In the genomic region with DNA sequence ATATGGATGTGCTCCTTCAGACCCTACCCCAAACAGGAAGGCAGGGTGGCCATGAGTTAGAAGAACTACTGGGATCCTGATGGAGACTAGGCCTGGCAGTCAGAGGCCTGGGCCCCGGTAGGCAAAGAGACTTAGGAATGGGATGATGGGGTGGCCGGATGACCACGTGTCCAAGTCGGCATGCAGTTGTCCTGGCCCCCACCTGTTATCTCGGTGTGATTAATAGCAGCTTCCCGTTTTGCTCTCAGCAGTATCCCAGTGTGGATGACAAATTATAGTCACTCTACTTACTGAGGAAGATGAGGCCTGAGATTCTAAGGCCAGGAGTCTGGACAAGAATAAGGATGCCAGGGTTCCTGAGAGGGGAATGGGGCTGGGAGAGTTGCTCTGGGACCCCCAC, we compare ENCODE assay signal across 13 cellular contexts. TPM values are rescaled to one million over a fixed set of nuclear protein-coding genes. Genes with fewer than 3 reads are reported as not detected.
DNase-seq lines count a peak whose midpoint lies in the region; ATAC-seq lines count a peak whose summit lies in the region.
"Had no signal": no experiment of that assay in that cellular context is flagged by ENCODE, and none has a peak within 500 bp of the region (broad histone marks: within the 10 kb centered on the region; RNA-seq: fewer than 3 reads in every experiment).

No MANE protein-coding gene starts in this region.

- peaks cover 48% of the 10 kb centered on the region for H3K4me1 Mint-ChIP-seq in T-helper 2 cell treated with Interferon-gamma antibody and Interleukin-4, amounts not matched to agents 5 μg/mL and 100 μg/mL, for 36 hours (ENCODE audit: low read depth)
- H3K4me1 Mint-ChIP-seq in immature natural killer cell: peaks cover 58 to 66% of the 10 kb centered on the region in 2 donors

- DNase-seq in T-helper 2 cell treated with Interferon-gamma antibody and Interleukin-4, amounts not matched to agents 5 μg/mL and 100 μg/mL, for 36 hours (ENCODE audit: low spot score): no peak
- DNase-seq in T-helper 2 cell (no peak), LHCN-M2 (ENCODE audit: low read depth) (peak; percentile 59), immature natural killer cell (no peak), epidermal melanocyte (ENCODE audit: insufficient read length, low spot score) (no peak), AG08395 (ENCODE audit: low spot score) (no peak)
- DNase-seq: 8988T, glutamatergic neuron, left lung, NCI-H446 had no signal

- ATAC-seq in GM21526 (IDR thresholded peaks at IDR 0.05; ENCODE audit: low FRiP score, unreplicated experiment): no peak

- H3K4me3 Mint-ChIP-seq in T-helper 2 cell treated with Interferon-gamma antibody and Interleukin-4, amounts not matched to agents 5 μg/mL and 100 μg/mL, for 36 hours: peak overlapping the region; percentile 89
- peak overlapping the region in 4 of 5 donors; percentile 57 to 92 (median 89) for H3K4me3 Mint-ChIP-seq in immature natural killer cell

- H3K4me3 ChIP-seq in skin epidermis: no peak overlapping the region

- H3K9me3 Mint-ChIP-seq in T-helper 2 cell treated with Interferon-gamma antibody and Interleukin-4, amounts not matched to agents 5 μg/mL and 100 μg/mL, for 36 hours: no peaks in the 10 kb centered on the region
- no peaks in the 10 kb centered on the region for H3K9me3 Mint-ChIP-seq in immature natural killer cell

- H3K36me3 Mint-ChIP-seq in T-helper 2 cell treated with Interferon-gamma antibody and Interleukin-4, amounts not matched to agents 5 μg/mL and 100 μg/mL, for 36 hours (ENCODE audit: low read depth): peaks cover 31% of the 10 kb centered on the region
- H3K36me3 Mint-ChIP-seq in immature natural killer cell: peaks cover 4 to 10% (median 10%) of the 10 kb centered on the region in 3 donors

- peak overlapping the region in 13 of 21 experiments; percentile 18 to 99 (median 92) for H3K27ac ChIP-seq in skin epidermis

- H3K27me3 Mint-ChIP-seq in T-helper 2 cell treated with Interferon-gamma antibody and Interleukin-4, amounts not matched to agents 5 μg/mL and 100 μg/mL, for 36 hours (ENCODE audit: low read depth): no peaks in the 10 kb centered on the region
- peaks cover 0 to 10% (median 1%) of the 10 kb centered on the region in 3 donors for H3K27me3 Mint-ChIP-seq in immature natural killer cell (ENCODE audit: low read depth in 3 of 3)

- H3K27ac Mint-ChIP-seq in T-helper 2 cell treated with Interferon-gamma antibody and Interleukin-4, amounts not matched to agents 5 μg/mL and 100 μg/mL, for 36 hours: peak overlapping the region; percentile 80
- peak overlapping the region; percentile 30 to 92 (median 88) for H3K27ac Mint-ChIP-seq in immature natural killer cell

RNA-seq across cellular contexts. Expression of a gene that starts 1.5 kb away (rescaled TPM):
- 14.8 and 20.7 TPM in 2 replicates for total RNA-seq in LHCN-M2 (2014; rRNA removed)
- polyA plus RNA-seq in LHCN-M2 (2012): 25.8 TPM
- polyA plus RNA-seq in immature natural killer cell: 10 to 100 TPM; 32.1 to 69.9 (median 32.7) TPM

RNA-seq across cellular contexts. Expression of a gene that starts 8.2 kb away (rescaled TPM):
- not detected in 2 replicates for total RNA-seq in LHCN-M2 (2014; rRNA removed)
- polyA plus RNA-seq in LHCN-M2 (2012): 0.52 TPM
- polyA plus RNA-seq in immature natural killer cell: 1 to 10 TPM; 1.4 to 6.1 (median 5.3) TPM

RNA-seq across cellular contexts. Expression of a gene that starts 11.4 kb away (rescaled TPM):
- 108 and 131 TPM in 2 replicates for total RNA-seq in LHCN-M2 (2014; rRNA removed)
- 52.4 TPM for polyA plus RNA-seq in LHCN-M2 (2012)
- 10 to 100 TPM; 17.5 to 19.4 (median 19.0) TPM for polyA plus RNA-seq in immature natural killer cell

RNA-seq across cellular contexts. Expression of a gene that starts 29.1 kb away (rescaled TPM):
- total RNA-seq in LHCN-M2 (2014; rRNA removed): 48.2 and 56.4 TPM in 2 replicates
- polyA plus RNA-seq in LHCN-M2 (2012): 68.0 TPM
- 1 to 10 TPM; 1.9 to 6.5 (median 6.1) TPM for polyA plus RNA-seq in immature natural killer cell
- total RNA-seq: H1 had no signal

RNA-seq across cellular contexts. Expression of a gene that starts 33.3 kb away (rescaled TPM):
- total RNA-seq in LHCN-M2 (2014; rRNA removed): 371 and 379 TPM in 2 replicates
- polyA plus RNA-seq in LHCN-M2 (2012): 124 TPM
- 10 to 100 TPM; 31.6 to 44.0 (median 41.6) TPM for polyA plus RNA-seq in immature natural killer cell
